In the genomic region with DNA sequence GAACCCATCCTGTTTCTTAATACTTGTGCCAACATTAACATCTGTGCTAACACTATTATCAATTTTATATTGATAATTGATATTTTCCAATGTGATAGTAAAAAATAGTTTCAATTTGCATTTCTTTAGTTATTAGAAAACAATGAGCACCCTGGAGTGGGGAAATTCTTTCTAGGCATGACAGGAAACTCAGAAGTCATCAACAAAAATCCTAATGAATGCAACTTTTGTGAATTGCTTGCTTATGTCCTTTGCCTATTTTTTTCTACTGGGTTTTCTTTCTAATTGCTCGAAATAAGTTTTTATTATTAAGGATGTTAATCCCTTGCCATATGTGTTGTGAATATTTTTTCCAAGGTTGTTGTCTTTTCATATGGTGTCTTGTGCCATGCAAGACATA, we compare ENCODE assay signal across 23 cellular contexts.
"Had no signal": no experiment of that assay in that cellular context is flagged by ENCODE, and none has a peak within 500 bp of the region (broad histone marks: within the 10 kb centered on the region; RNA-seq: fewer than 3 reads in every experiment).

No MANE protein-coding gene starts in this region.

- ATAC-seq: natural killer cell; psoas muscle; right cardiac atrium; right lobe of liver; stimulated activated effector memory CD8-positive, alpha-beta T cell treated with anti-CD3 and anti-CD28 coated beads, Interleukin-12 subunit alpha, Interleukin-12 subunit beta, amount 100 ng/mL, for 72 hours; stimulated activated naive B cell treated with anti-CD40 and anti-IgM and Interleukin-4, amounts not matched to agents 10 μg/mL and 1 μg/mL and 100 μg/mL, for 72 hours; upper lobe of right lung had no signal

- H3K36me3 ChIP-seq: neural progenitor cell, ovary, right lobe of liver, sigmoid colon, transverse colon, upper lobe of right lung, uterus had no signal

- H3K9me3 ChIP-seq: psoas muscle, right lobe of liver, sigmoid colon, stomach, tibial artery, transverse colon, upper lobe of right lung, uterus had no signal

- H3K27ac ChIP-seq: neural progenitor cell, ovary, parathyroid adenoma, psoas muscle, right lobe of liver, sigmoid colon, stomach, tibial artery, transverse colon, upper lobe of right lung, uterus had no signal

- H3K4me3 ChIP-seq: neural progenitor cell, ovary, psoas muscle, right lobe of liver, sigmoid colon, stomach, tibial artery, transverse colon, upper lobe of right lung, uterus had no signal

- H3K4me1 ChIP-seq: neural progenitor cell, parathyroid adenoma, psoas muscle, right lobe of liver, sigmoid colon, stomach, tibial artery, upper lobe of right lung, uterus had no signal

- H3K27me3 ChIP-seq: neural progenitor cell, ovary, right lobe of liver, sigmoid colon, stomach, tibial artery, transverse colon, upper lobe of right lung, uterus had no signal

- DNase-seq: natural killer cell; occipital lobe; ovary; posterior cingulate gyrus; psoas muscle; right cardiac atrium; right lobe of liver; sigmoid colon; small intestine; stimulated activated CD4-positive, alpha-beta T cell treated with anti-CD3 and anti-CD28 coated beads, Interleukin-15, amount 100 ng/mL, for 24 hours; stimulated activated CD4-positive, alpha-beta T cell treated with anti-CD3 and anti-CD28 coated beads, Interleukin-2, amount 100 ng/mL, for 24 hours; stimulated activated CD4-positive, alpha-beta T cell treated with anti-CD3 and anti-CD28 coated beads, Interleukin-2, amount 100 ng/mL, for 48 hours; stimulated activated CD4-positive, alpha-beta T cell treated with anti-CD3 and anti-CD28 coated beads, Interleukin-4, amount 100 ng/mL, for 24 hours; stimulated activated naive B cell treated with anti-CD40 and anti-IgM and Interleukin-4, amounts not matched to agents 10 μg/mL and 1 μg/mL and 100 μg/mL, for 72 hours; stimulated activated naive CD4-positive, alpha-beta T cell treated with Interleukin-2 at 50 U/mL for 16 hours; stomach; tibial artery; transverse colon; upper lobe of right lung; uterus had no signal
